ENCODE assay signal across 18 cellular contexts in genomic region chr5:16749626-16750025, GRCh38.
DNase-seq lines count a peak whose midpoint lies in the region; ATAC-seq lines count a peak whose summit lies in the region.
"Had no signal": no experiment of that assay in that cellular context is flagged by ENCODE, and none has a peak within 500 bp of the region (broad histone marks: within the 10 kb centered on the region; RNA-seq: fewer than 3 reads in every experiment).

No MANE protein-coding gene starts in this region.

- H4K12ac ChIP-seq in trophoblast cell (ENCODE audit: low read depth, low read length), result no peak overlapping the region

- no peaks in the 10 kb centered on the region for H3K27me3 ChIP-seq in trophoblast cell (ENCODE audit: insufficient read depth, low read length)
- H3K27me3 ChIP-seq: BLaER1 had no signal

- no peak overlapping the region for H3K23ac ChIP-seq in trophoblast cell (ENCODE audit: low read length)

- no peak overlapping the region for H3K4me3 ChIP-seq in SK-N-MC
- H3K4me3 ChIP-seq in trophoblast cell (ENCODE audit: low read depth, low read length), result no peak overlapping the region
- H3K4me3 ChIP-seq: BLaER1 had no signal

- no peak overlapping the region for H4K8ac ChIP-seq in trophoblast cell (ENCODE audit: low read depth, low read length)

- H3K9me3 ChIP-seq in SK-N-MC (ENCODE audit: low read depth, low read length), result no peaks in the 10 kb centered on the region
- H3K9me3 ChIP-seq in trophoblast cell (ENCODE audit: insufficient read depth, low read depth, low read length), result no peaks in the 10 kb centered on the region
- H3K9me3 ChIP-seq: BLaER1, Caco-2 had no signal

- peaks cover 0 to 7% of the 10 kb centered on the region in 2 experiments for H3K4me1 ChIP-seq in trophoblast cell (ENCODE audit: control insufficient read depth in 1 of 2, insufficient read depth in 2 of 2, low read length in 2 of 2)
- H3K4me1 ChIP-seq: BLaER1 had no signal

- no peak overlapping the region for H4K91ac ChIP-seq in trophoblast cell (ENCODE audit: low read depth, low read length)

- H3K36me3 ChIP-seq in SK-N-MC (ENCODE audit: insufficient read depth, low read length) (peaks cover 85% of the 10 kb centered on the region), trophoblast cell (ENCODE audit: control insufficient read depth in 1 of 2, insufficient read depth in 2 of 2, low read length in 2 of 2) (peaks cover 0 to 1% of the 10 kb centered on the region in 2 experiments)
- H3K36me3 ChIP-seq: BLaER1 had no signal

- no peak overlapping the region for H3K14ac ChIP-seq in trophoblast cell (ENCODE audit: low read length)

- H3K4ac ChIP-seq in trophoblast cell (ENCODE audit: low read depth, low read length), result no peak overlapping the region

- H2BK120ac ChIP-seq in trophoblast cell (ENCODE audit: insufficient read depth, low read length, poor library complexity), result no peak overlapping the region

- H2BK12ac ChIP-seq in trophoblast cell (ENCODE audit: low read length), result no peak overlapping the region

- H3K79me2 ChIP-seq in trophoblast cell (ENCODE audit: control insufficient read depth, insufficient read depth, low read length, poor library complexity), result no peaks in the 10 kb centered on the region

- WGBS in trophoblast cell (ENCODE audit: extremely low coverage, insufficient coverage, insufficient read length), result no CpG with 5 or more reads among the region's 4 CpGs

- H3K79me1 ChIP-seq in trophoblast cell (ENCODE audit: low read length), result peaks cover 6% of the 10 kb centered on the region

- H2BK5ac ChIP-seq in trophoblast cell (ENCODE audit: low read depth, low read length, poor library complexity), result no peak overlapping the region

- H2AFZ ChIP-seq in trophoblast cell (ENCODE audit: insufficient read depth, low read length, poor library complexity), result no peak overlapping the region

- peak; percentile 84 for DNase-seq in ELF-1 (ENCODE audit: low read depth, low spot score)
- no peak for DNase-seq in SK-N-MC (ENCODE audit: low read depth, low spot score)
- peak; percentile 92 for DNase-seq in islet precursor cell
- peak; percentile 74 to 80 for DNase-seq in trophoblast cell
- DNase-seq in NCI-H2171 (lab: John Stamatoyannopoulos, UW), result no peak
- DNase-seq in DMS153 (lab: John Stamatoyannopoulos, UW), result no peak
- DNase-seq: Caco-2; CD4-positive, CD25-positive, alpha-beta regulatory T cell; CD8-positive, alpha-beta T cell; DMS79; EL; GF-D8; H9 had no signal

- no peak for ATAC-seq in GM18909 (IDR thresholded peaks at IDR 0.05; ENCODE audit: poor library complexity, unreplicated experiment)
- ATAC-seq: CD8-positive, alpha-beta T cell; HCT116 had no signal

- no peak overlapping the region for H3K9ac ChIP-seq in SK-N-MC (ENCODE audit: insufficient read length)
- H3K9ac ChIP-seq in trophoblast cell (ENCODE audit: low read length), result no peak overlapping the region
- H3K9ac ChIP-seq: BLaER1 had no signal

- H2AK5ac ChIP-seq in trophoblast cell (ENCODE audit: low read length), result no peak overlapping the region

- peak overlapping the region; percentile 34 for H3K27ac ChIP-seq in SK-N-MC
- H3K27ac ChIP-seq in trophoblast cell (ENCODE audit: low read depth, low read length), result peak overlapping the region; percentile 77
- H3K27ac ChIP-seq: 22Rv1, BLaER1, C4-2B had no signal

- no peak overlapping the region for H3K18ac ChIP-seq in trophoblast cell (ENCODE audit: low read length)

- H3K4me2 ChIP-seq in trophoblast cell (ENCODE audit: low read length), result no peak overlapping the region
- H3K4me2 ChIP-seq: BLaER1 had no signal

Comparison
In these comparisons a context has a peak if more than half of its experiments do, and no peak if none do; other contexts are left out.
1. DNase-seq: peak in ELF-1 (single experiment), islet precursor cell (single experiment) and trophoblast cell (2 of 2); none in SK-N-MC (single experiment), NCI-H2171 (single experiment) and DMS153 (single experiment).